ENCODE assay signal across 20 cellular contexts in the genomic region with DNA sequence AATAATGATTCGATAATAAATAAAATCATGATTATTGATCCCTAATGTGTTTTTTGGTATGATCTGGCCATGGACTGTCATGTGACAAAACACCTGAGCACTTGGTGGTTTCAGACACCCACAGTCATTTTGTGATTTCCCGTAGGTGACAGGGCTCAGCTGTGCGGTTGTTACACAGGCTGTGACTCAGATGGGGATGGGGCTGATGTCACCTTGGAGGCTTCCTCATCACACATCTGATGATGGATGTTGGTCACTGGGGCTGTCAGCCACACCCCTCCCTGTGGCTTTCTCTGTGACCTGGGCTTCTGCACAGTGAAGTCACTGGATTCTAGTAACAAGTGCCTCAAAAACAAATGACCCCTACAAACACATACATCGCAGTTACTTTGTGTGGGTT.
DNase-seq lines count a peak whose midpoint lies in the region.
"Had no signal": no experiment of that assay in that cellular context is flagged by ENCODE, and none has a peak within 500 bp of the region (broad histone marks: within the 10 kb centered on the region; RNA-seq: fewer than 3 reads in every experiment).

No MANE protein-coding gene starts in this region.

- no peaks in the 10 kb centered on the region for H3K79me1 ChIP-seq in neuronal stem cell (ENCODE audit: low read depth, low read length)

- H2BK120ac ChIP-seq in neuronal stem cell (ENCODE audit: low read depth, low read length) = no peak overlapping the region

- H3K9ac ChIP-seq in neuronal stem cell (ENCODE audit: low read depth, low read length, poor library complexity) = no peak overlapping the region
- H3K9ac ChIP-seq: BLaER1 treated with 17β-estradiol and CSF1 and Interleukin-3, amounts not matched to agents 10 nM and 100 nM had no signal

- no peak overlapping the region for H4K8ac ChIP-seq in neuronal stem cell (ENCODE audit: low read depth, low read length)

- no peak overlapping the region for H3K4me3 Mint-ChIP-seq in activated CD4-positive, alpha-beta memory T cell treated with anti-CD3 and anti-CD28 coated beads for 36 hours
- H3K4me3 Mint-ChIP-seq: HFFc6 had no signal

- peaks cover 20% of the 10 kb centered on the region for H3K9me3 Mint-ChIP-seq in activated CD4-positive, alpha-beta memory T cell treated with anti-CD3 and anti-CD28 coated beads for 36 hours

- H3K4me3 ChIP-seq in neuronal stem cell (ENCODE audit: low read length in 2 of 2) = no peak overlapping the region
- H3K4me3 ChIP-seq: BLaER1 treated with 17β-estradiol and CSF1 and Interleukin-3, amounts not matched to agents 10 nM and 100 nM; PC-9; SK-N-MC had no signal

- peaks cover 0 to 9% of the 10 kb centered on the region in 2 donors for H3K4me1 ChIP-seq in neuronal stem cell (ENCODE audit: control insufficient read depth in 2 of 2, insufficient read depth in 1 of 2, low read depth in 1 of 2, low read length in 2 of 2)

- POLR2A ChIA-PET in activated CD4-positive, alpha-beta memory T cell treated with anti-CD3 and anti-CD28 coated beads for 36 hours (lab: Charles Lee) = no interaction called here

- no peak overlapping the region for H3K27ac Mint-ChIP-seq in activated CD4-positive, alpha-beta memory T cell treated with anti-CD3 and anti-CD28 coated beads for 36 hours
- H3K27ac Mint-ChIP-seq: HFFc6 had no signal

- H4K91ac ChIP-seq in neuronal stem cell (ENCODE audit: low read depth, low read length, poor library complexity) = no peak overlapping the region

- intact Hi-C loops in activated CD4-positive, alpha-beta memory T cell treated with anti-CD3 and anti-CD28 coated beads for 36 hours (cut with micrococcal nuclease) = no loop called here

- H2BK15ac ChIP-seq in neuronal stem cell (ENCODE audit: low read length) = no peak overlapping the region

- peaks cover 0 to 11% of the 10 kb centered on the region in 2 donors for H3K9me3 ChIP-seq in neuronal stem cell (replicated peaks in 1 of 2; ENCODE audit: control insufficient read depth in 2 of 2, insufficient read depth in 1 of 2, low read depth in 1 of 2, low read length in 2 of 2)

- H3K27me3 ChIP-seq in neuronal stem cell (ENCODE audit: control insufficient read depth in 3 of 3, insufficient read depth in 3 of 3, low read depth in 1 of 3, low read length in 3 of 3) = no peaks in the 10 kb centered on the region
- H3K27me3 ChIP-seq: BLaER1 treated with 17β-estradiol and CSF1 and Interleukin-3, amounts not matched to agents 10 nM and 100 nM had no signal

- no peak overlapping the region for H2BK12ac ChIP-seq in neuronal stem cell (ENCODE audit: low read length)

- DNase-seq in activated CD4-positive, alpha-beta T cell treated with anti-CD3 and anti-CD28 coated beads for 48 hours = peak; percentile 47
- DNase-seq in activated CD4-positive, alpha-beta T cell treated with anti-CD3 and anti-CD28 coated beads, Interleukin-2, amount 50 U/mL, for 1 hour = no peak
- peak; percentile 56 for DNase-seq in Daoy (ENCODE audit: low read depth)
- peak; percentile 65 for DNase-seq in activated CD4-positive, alpha-beta memory T cell treated with anti-CD3 and anti-CD28 coated beads for 36 hours
- no peak for DNase-seq in neuronal stem cell (ENCODE audit: low spot score)
- DNase-seq in HK-2 (ENCODE audit: unreplicated experiment) = no peak
- DNase-seq in HuH-7.5 (ENCODE audit: low spot score) = no peak
- no peak for DNase-seq in mucosa of gallbladder (ENCODE audit: low spot score)
- DNase-seq: activated gamma-delta T cell; DMS 273 treated with DMSO at 0.1 percent for 48 hours; effector memory CD4-positive, alpha-beta T cell; glutamatergic neuron; HFFc6; left ventricle myocardium superior; NCI-H1417 treated with DMSO at 0.1 percent for 48 hours; NCI-H526 treated with DMSO at 0.1 percent for 48 hours; PC-9; T1000 had no signal

- CTCF ChIA-PET in activated CD4-positive, alpha-beta memory T cell treated with anti-CD3 and anti-CD28 coated beads for 36 hours (lab: Charles Lee) = no interaction called here

- no CpG with 5 or more reads among the region's 4 CpGs for WGBS in neuronal stem cell (ENCODE audit: extremely low coverage in 2 of 2, insufficient read length in 2 of 2, insufficient replicate concordance in 1 of 2), 2 donors

- no peak overlapping the region for H2BK5ac ChIP-seq in neuronal stem cell (ENCODE audit: low read length)

- no peak overlapping the region for H3K4me2 ChIP-seq in neuronal stem cell (ENCODE audit: insufficient read depth, low read length, poor library complexity, severe bottlenecking)
- H3K4me2 ChIP-seq: BLaER1 treated with 17β-estradiol and CSF1 and Interleukin-3, amounts not matched to agents 10 nM and 100 nM; PC-9 had no signal

- H3K14ac ChIP-seq in neuronal stem cell (ENCODE audit: low read length) = peak overlapping the region; percentile 94

- H3K4me1 Mint-ChIP-seq in activated CD4-positive, alpha-beta memory T cell treated with anti-CD3 and anti-CD28 coated beads for 36 hours (ENCODE audit: low read depth) = no peaks in the 10 kb centered on the region

- H2AK5ac ChIP-seq in neuronal stem cell (ENCODE audit: low read depth, low read length) = no peak overlapping the region

- H3K4ac ChIP-seq in neuronal stem cell (ENCODE audit: low read length) = no peak overlapping the region

- no peak overlapping the region for H3K18ac ChIP-seq in neuronal stem cell (ENCODE audit: low read length)

- H3K36me3 ChIP-seq in neuronal stem cell (replicated peaks in 1 of 2; ENCODE audit: control insufficient read depth in 2 of 2, insufficient read depth in 2 of 2, low read length in 2 of 2) = peaks cover 0 to 2% of the 10 kb centered on the region in 2 donors
- H3K36me3 ChIP-seq: BLaER1 treated with 17β-estradiol and CSF1 and Interleukin-3, amounts not matched to agents 10 nM and 100 nM had no signal

- no peak overlapping the region for H2AFZ ChIP-seq in neuronal stem cell (ENCODE audit: low read length)
- H2AFZ ChIP-seq: PC-9 had no signal

- H3K27ac ChIP-seq in neuronal stem cell (replicated peaks; ENCODE audit: low read length) = no peak overlapping the region
- H3K27ac ChIP-seq: BLaER1 treated with 17β-estradiol and CSF1 and Interleukin-3, amounts not matched to agents 10 nM and 100 nM; PC-9; SK-N-MC had no signal

- H3K36me3 Mint-ChIP-seq in activated CD4-positive, alpha-beta memory T cell treated with anti-CD3 and anti-CD28 coated beads for 36 hours = peaks cover 7% of the 10 kb centered on the region

- no peak overlapping the region for H3K23ac ChIP-seq in neuronal stem cell (ENCODE audit: low read depth, low read length, poor library complexity)

- H3K27me3 Mint-ChIP-seq in activated CD4-positive, alpha-beta memory T cell treated with anti-CD3 and anti-CD28 coated beads for 36 hours = peaks cover 11% of the 10 kb centered on the region

Comparison
In these comparisons a context has a peak if more than half of its experiments do, and no peak if none do; other contexts are left out.
1. DNase-seq: peak in activated CD4-positive, alpha-beta T cell treated with anti-CD3 and anti-CD28 coated beads for 48 hours (single experiment), Daoy (single experiment) and activated CD4-positive, alpha-beta memory T cell treated with anti-CD3 and anti-CD28 coated beads for 36 hours (single experiment); none in activated CD4-positive, alpha-beta T cell treated with anti-CD3 and anti-CD28 coated beads, Interleukin-2, amount 50 U/mL, for 1 hour (single experiment), neuronal stem cell (single experiment), HK-2 (single experiment), HuH-7.5 (single experiment) and mucosa of gallbladder (single experiment).